Comparison of ENCODE assay signal across 4 cellular contexts in genomic region chr19:2509096-2509495, GRCh38.
A peak's percentile ranks its signal among the peaks of the same experiment; 100 is the strongest.
TF ChIP-seq lines count a peak whose summit lies in the region.

No MANE protein-coding gene starts in this region.

TF ChIP-seq in SK-N-SH, 30 proteins besides CTCF, POLR2A, EP300 and RAD21:
- TF ChIP-seq RXRA (IDR thresholded peaks at IDR 0.05; ENCODE audit: borderline replicate concordance, low read depth) (no peak), YY1 (IDR thresholded peaks at IDR 0.05; ENCODE audit: low read depth) (no peak), RCOR1 (IDR thresholded peaks at IDR 0.05; ENCODE audit: low read length) (no peak), TAF1 (IDR thresholded peaks at IDR 0.05; ENCODE audit: borderline replicate concordance, low read depth, low read length) (no peak), FOXJ3 (CRISPR knock-in tag; IDR thresholded peaks at IDR 0.05) (no peak)
- TF ChIP-seq, protein P1, sequence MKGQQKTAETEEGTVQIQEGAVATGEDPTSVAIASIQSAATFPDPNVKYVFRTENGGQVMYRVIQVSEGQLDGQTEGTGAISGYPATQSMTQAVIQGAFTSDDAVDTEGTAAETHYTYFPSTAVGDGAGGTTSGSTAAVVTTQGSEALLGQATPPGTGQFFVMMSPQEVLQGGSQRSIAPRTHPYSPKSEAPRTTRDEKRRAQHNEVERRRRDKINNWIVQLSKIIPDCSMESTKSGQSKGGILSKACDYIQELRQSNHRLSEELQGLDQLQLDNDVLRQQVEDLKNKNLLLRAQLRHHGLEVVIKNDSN (IDR thresholded peaks at IDR 0.05; ENCODE audit: borderline replicate concordance, low read depth): no peak

TF ChIP-seq in SK-N-SH treated with all-trans-retinoic acid at 6 μM for 48 hours, 23 proteins besides CTCF, POLR2A, EP300 and RAD21:
- TF ChIP-seq GLIS3 (CRISPR knock-in tag; IDR thresholded peaks at IDR 0.05): no peak
- TF ChIP-seq ZC3H10 (CRISPR knock-in tag; IDR thresholded peaks at IDR 0.05): no peak
- TF ChIP-seq OSR1 (CRISPR knock-in tag; IDR thresholded peaks at IDR 0.05): no peak
- TF ChIP-seq ZFP30 (CRISPR knock-in tag; IDR thresholded peaks at IDR 0.05): no peak
- no peak for TF ChIP-seq SNAI2 (CRISPR knock-in tag; IDR thresholded peaks at IDR 0.05)
- no peak for TF ChIP-seq RARB (CRISPR knock-in tag; IDR thresholded peaks at IDR 0.05)
TF ChIP-seq in SK-N-SH treated with all-trans-retinoic acid at 6 μM for 48 hours: peak in this region for 0.

TF ChIP-seq in HCT116, 20 proteins besides CTCF, POLR2A, EP300 and RAD21:
- no peak for TF ChIP-seq EZH2 (IDR thresholded peaks at IDR 0.05)
- TF ChIP-seq MAX (IDR thresholded peaks at IDR 0.05): 0 out of 2 replicates have a peak, but pooled peaks have one; percentile 18
- no peak for TF ChIP-seq TCF7L2 (IDR thresholded peaks at IDR 0.05; ENCODE audit: borderline replicate concordance, extremely low read depth, insufficient read depth, insufficient read length)

TF ChIP-seq in K562, 482 proteins besides CTCF, POLR2A, EP300 and RAD21:
- TF ChIP-seq, protein P2, sequence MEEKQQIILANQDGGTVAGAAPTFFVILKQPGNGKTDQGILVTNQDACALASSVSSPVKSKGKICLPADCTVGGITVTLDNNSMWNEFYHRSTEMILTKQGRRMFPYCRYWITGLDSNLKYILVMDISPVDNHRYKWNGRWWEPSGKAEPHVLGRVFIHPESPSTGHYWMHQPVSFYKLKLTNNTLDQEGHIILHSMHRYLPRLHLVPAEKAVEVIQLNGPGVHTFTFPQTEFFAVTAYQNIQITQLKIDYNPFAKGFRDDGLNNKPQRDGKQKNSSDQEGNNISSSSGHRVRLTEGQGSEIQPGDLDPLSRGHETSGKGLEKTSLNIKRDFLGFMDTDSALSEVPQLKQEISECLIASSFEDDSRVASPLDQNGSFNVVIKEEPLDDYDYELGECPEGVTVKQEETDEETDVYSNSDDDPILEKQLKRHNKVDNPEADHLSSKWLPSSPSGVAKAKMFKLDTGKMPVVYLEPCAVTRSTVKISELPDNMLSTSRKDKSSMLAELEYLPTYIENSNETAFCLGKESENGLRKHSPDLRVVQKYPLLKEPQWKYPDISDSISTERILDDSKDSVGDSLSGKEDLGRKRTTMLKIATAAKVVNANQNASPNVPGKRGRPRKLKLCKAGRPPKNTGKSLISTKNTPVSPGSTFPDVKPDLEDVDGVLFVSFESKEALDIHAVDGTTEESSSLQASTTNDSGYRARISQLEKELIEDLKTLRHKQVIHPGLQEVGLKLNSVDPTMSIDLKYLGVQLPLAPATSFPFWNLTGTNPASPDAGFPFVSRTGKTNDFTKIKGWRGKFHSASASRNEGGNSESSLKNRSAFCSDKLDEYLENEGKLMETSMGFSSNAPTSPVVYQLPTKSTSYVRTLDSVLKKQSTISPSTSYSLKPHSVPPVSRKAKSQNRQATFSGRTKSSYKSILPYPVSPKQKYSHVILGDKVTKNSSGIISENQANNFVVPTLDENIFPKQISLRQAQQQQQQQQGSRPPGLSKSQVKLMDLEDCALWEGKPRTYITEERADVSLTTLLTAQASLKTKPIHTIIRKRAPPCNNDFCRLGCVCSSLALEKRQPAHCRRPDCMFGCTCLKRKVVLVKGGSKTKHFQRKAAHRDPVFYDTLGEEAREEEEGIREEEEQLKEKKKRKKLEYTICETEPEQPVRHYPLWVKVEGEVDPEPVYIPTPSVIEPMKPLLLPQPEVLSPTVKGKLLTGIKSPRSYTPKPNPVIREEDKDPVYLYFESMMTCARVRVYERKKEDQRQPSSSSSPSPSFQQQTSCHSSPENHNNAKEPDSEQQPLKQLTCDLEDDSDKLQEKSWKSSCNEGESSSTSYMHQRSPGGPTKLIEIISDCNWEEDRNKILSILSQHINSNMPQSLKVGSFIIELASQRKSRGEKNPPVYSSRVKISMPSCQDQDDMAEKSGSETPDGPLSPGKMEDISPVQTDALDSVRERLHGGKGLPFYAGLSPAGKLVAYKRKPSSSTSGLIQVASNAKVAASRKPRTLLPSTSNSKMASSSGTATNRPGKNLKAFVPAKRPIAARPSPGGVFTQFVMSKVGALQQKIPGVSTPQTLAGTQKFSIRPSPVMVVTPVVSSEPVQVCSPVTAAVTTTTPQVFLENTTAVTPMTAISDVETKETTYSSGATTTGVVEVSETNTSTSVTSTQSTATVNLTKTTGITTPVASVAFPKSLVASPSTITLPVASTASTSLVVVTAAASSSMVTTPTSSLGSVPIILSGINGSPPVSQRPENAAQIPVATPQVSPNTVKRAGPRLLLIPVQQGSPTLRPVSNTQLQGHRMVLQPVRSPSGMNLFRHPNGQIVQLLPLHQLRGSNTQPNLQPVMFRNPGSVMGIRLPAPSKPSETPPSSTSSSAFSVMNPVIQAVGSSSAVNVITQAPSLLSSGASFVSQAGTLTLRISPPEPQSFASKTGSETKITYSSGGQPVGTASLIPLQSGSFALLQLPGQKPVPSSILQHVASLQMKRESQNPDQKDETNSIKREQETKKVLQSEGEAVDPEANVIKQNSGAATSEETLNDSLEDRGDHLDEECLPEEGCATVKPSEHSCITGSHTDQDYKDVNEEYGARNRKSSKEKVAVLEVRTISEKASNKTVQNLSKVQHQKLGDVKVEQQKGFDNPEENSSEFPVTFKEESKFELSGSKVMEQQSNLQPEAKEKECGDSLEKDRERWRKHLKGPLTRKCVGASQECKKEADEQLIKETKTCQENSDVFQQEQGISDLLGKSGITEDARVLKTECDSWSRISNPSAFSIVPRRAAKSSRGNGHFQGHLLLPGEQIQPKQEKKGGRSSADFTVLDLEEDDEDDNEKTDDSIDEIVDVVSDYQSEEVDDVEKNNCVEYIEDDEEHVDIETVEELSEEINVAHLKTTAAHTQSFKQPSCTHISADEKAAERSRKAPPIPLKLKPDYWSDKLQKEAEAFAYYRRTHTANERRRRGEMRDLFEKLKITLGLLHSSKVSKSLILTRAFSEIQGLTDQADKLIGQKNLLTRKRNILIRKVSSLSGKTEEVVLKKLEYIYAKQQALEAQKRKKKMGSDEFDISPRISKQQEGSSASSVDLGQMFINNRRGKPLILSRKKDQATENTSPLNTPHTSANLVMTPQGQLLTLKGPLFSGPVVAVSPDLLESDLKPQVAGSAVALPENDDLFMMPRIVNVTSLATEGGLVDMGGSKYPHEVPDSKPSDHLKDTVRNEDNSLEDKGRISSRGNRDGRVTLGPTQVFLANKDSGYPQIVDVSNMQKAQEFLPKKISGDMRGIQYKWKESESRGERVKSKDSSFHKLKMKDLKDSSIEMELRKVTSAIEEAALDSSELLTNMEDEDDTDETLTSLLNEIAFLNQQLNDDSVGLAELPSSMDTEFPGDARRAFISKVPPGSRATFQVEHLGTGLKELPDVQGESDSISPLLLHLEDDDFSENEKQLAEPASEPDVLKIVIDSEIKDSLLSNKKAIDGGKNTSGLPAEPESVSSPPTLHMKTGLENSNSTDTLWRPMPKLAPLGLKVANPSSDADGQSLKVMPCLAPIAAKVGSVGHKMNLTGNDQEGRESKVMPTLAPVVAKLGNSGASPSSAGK (IDR thresholded peaks at IDR 0.05): no peak
- TF ChIP-seq ELF2 (CRISPR knock-in tag; IDR thresholded peaks at IDR 0.05) (no peak), KDM1A (IDR thresholded peaks at IDR 0.05) (peak in 1 of 2 experiments; percentile 41; a peak in 1 of 4 replicates), SMAD2 (IDR thresholded peaks at IDR 0.05; ENCODE audit: low read depth, low read length) (no peak), BCOR (IDR thresholded peaks at IDR 0.05) (peak; percentile 83), NONO (IDR thresholded peaks at IDR 0.05; ENCODE audit: low read depth in 2 of 2, low read length in 1 of 2) (no peak), NR2C2 (CRISPR knock-in tag; IDR thresholded peaks at IDR 0.05) (no peak), NR2C2 (tag; IDR thresholded peaks at IDR 0.05) (no peak), ZNF146 (CRISPR knock-in tag; IDR thresholded peaks at IDR 0.05; ENCODE audit: unreplicated experiment) (peak; percentile 99), RBM25 (IDR thresholded peaks at IDR 0.05; ENCODE audit: low read depth, low read length, severe bottlenecking) (peak; percentile 75)
- TF ChIP-seq, protein P3, sequence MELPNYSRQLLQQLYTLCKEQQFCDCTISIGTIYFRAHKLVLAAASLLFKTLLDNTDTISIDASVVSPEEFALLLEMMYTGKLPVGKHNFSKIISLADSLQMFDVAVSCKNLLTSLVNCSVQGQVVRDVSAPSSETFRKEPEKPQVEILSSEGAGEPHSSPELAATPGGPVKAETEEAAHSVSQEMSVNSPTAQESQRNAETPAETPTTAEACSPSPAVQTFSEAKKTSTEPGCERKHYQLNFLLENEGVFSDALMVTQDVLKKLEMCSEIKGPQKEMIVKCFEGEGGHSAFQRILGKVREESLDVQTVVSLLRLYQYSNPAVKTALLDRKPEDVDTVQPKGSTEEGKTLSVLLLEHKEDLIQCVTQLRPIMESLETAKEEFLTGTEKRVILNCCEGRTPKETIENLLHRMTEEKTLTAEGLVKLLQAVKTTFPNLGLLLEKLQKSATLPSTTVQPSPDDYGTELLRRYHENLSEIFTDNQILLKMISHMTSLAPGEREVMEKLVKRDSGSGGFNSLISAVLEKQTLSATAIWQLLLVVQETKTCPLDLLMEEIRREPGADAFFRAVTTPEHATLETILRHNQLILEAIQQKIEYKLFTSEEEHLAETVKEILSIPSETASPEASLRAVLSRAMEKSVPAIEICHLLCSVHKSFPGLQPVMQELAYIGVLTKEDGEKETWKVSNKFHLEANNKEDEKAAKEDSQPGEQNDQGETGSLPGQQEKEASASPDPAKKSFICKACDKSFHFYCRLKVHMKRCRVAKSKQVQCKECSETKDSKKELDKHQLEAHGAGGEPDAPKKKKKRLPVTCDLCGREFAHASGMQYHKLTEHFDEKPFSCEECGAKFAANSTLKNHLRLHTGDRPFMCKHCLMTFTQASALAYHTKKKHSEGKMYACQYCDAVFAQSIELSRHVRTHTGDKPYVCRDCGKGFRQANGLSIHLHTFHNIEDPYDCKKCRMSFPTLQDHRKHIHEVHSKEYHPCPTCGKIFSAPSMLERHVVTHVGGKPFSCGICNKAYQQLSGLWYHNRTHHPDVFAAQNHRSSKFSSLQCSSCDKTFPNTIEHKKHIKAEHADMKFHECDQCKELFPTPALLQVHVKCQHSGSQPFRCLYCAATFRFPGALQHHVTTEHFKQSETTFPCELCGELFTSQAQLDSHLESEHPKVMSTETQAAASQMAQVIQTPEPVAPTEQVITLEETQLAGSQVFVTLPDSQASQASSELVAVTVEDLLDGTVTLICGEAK (IDR thresholded peaks at IDR 0.05): 0 out of 2 replicates have a peak, but pooled peaks have one; percentile 19
- TF ChIP-seq, protein P3 (CRISPR knock-in tag; IDR thresholded peaks at IDR 0.05): no peak
